ENCODE assay signal across 26 cellular contexts in the genomic region with DNA sequence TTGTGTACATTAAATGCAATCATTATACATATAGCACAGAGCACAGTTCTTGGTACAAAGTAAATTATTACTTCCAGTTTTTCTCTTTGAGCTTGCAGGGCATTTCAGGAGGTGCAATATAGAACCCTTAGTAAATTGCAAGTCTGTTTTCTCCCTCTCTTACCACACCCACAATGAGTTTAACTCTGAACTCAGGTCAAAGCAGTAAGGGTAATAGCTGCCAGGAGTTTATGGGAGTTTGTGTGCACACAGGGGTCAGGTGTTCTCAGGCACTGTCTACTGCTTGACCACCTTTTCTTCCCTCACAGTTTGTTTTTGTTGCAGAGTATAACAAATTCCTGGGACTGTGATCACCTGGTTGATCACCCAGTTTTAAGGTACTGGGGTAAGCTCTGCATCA.
"Had no signal": no experiment of that assay in that cellular context is flagged by ENCODE, and none has a peak within 500 bp of the region (broad histone marks: within the 10 kb centered on the region; RNA-seq: fewer than 3 reads in every experiment).

No MANE protein-coding gene starts in this region.

- H3K27me3 ChIP-seq: neural progenitor cell, ovary, right lobe of liver, sigmoid colon, spleen, stomach, thyroid gland, tibial nerve, upper lobe of right lung, uterus had no signal

- H3K27ac ChIP-seq: neural progenitor cell, ovary, parathyroid adenoma, psoas muscle, right lobe of liver, sigmoid colon, spleen, stomach, thoracic aorta, thyroid gland, tibial nerve, upper lobe of right lung, uterus had no signal

- H3K4me3 ChIP-seq: neural progenitor cell, ovary, psoas muscle, right lobe of liver, sigmoid colon, smooth muscle cell, spleen, stomach, thoracic aorta, thyroid gland, tibial nerve, upper lobe of right lung, uterus had no signal

- H3K9me3 ChIP-seq: ovary, right lobe of liver, sigmoid colon, spleen, stomach, thoracic aorta, thyroid gland, upper lobe of right lung, uterus had no signal

- H3K4me1 ChIP-seq: neural progenitor cell, parathyroid adenoma, psoas muscle, right lobe of liver, sigmoid colon, spleen, stomach, thyroid gland, tibial nerve, upper lobe of right lung, uterus had no signal

- DNase-seq: naive thymus-derived CD4-positive, alpha-beta T cell; natural killer cell; occipital lobe; ovary; posterior cingulate gyrus; psoas muscle; right cardiac atrium; right lobe of liver; sigmoid colon; spleen; stimulated activated CD4-positive, alpha-beta T cell treated with anti-CD3 and anti-CD28 coated beads, Interleukin-12 subunit alpha, Interleukin-12 subunit beta, amount 100 ng/mL, for 4 hours; stimulated activated CD4-positive, alpha-beta T cell treated with anti-CD3 and anti-CD28 coated beads, Interleukin-1b, Interleukin-23, amount 100 ng/mL, for 48 hours; stimulated activated CD4-positive, alpha-beta T cell treated with anti-CD3 and anti-CD28 coated beads, Interleukin-4, amount 100 ng/mL, for 1 hour; stimulated activated CD4-positive, alpha-beta T cell treated with anti-CD3 and anti-CD28 coated beads, Interleukin-4, amount 100 ng/mL, for 4 hours; stimulated activated naive B cell treated with anti-CD40 and anti-IgM and Interleukin-4, amounts not matched to agents 10 μg/mL and 1 μg/mL and 100 μg/mL, for 72 hours; stimulated activated naive CD4-positive, alpha-beta T cell treated with Interleukin-2 at 50 U/mL for 16 hours; stomach; thyroid gland; upper lobe of right lung; uterus had no signal

- H3K36me3 ChIP-seq: neural progenitor cell, ovary, right lobe of liver, sigmoid colon, spleen, stomach, thoracic aorta, thyroid gland, tibial nerve, upper lobe of right lung, uterus had no signal

- ATAC-seq: naive thymus-derived CD4-positive, alpha-beta T cell; natural killer cell; psoas muscle; right cardiac atrium; right lobe of liver; stimulated activated effector memory CD8-positive, alpha-beta T cell treated with anti-CD3 and anti-CD28 coated beads, Interleukin-12 subunit alpha, Interleukin-12 subunit beta, amount 100 ng/mL, for 72 hours; upper lobe of right lung had no signal
